ENCODE assay signal across 35 cellular contexts in the genomic region with DNA sequence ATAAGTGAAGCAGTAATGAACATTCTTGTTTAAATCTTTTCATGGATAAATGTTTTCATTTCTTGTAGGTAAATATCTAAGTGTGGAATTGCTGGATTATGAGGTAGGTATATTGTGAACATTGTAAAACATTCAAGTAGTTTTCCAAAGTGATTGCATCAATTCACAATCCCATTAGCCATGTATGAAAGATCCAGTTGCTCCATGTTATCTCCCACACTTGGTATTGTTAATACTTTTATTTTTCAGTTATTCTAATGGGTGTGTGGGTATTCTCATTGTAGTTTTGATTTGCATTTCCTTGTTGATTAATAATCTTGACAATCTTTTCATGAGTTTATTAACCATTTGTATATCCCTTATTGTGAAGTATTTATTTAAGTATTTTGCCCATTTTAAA.
"Had no signal": no experiment of that assay in that cellular context is flagged by ENCODE, and none has a peak within 500 bp of the region (broad histone marks: within the 10 kb centered on the region; RNA-seq: fewer than 3 reads in every experiment).

No MANE protein-coding gene starts in this region.

- H3K4me3 ChIP-seq: MG63 had no signal

- H3K27me3 ChIP-seq: MG63 had no signal

- DNase-seq: Karpas-422, Kasumi-1, MG63, MM.1S, MV-4-11, NCI-H1048, NCI-H1092, NCI-H1092 treated with DMSO at 0.1 percent for 48 hours, NCI-H1105, NCI-H1105 treated with DMSO at 0.1 percent for 48 hours, NCI-H1417, NCI-H1417 treated with DMSO at 0.1 percent for 48 hours, NCI-H1436, NCI-H1436 treated with DMSO at 0.1 percent for 48 hours, NCI-H146, NCI-H1694, NCI-H1694 treated with DMSO at 0.1 percent for 48 hours, NCI-H187, NCI-H187 treated with DMSO at 0.1 percent for 48 hours, NCI-H1930, NCI-H2029, NCI-H2029 treated with DMSO at 0.1 percent for 48 hours, NCI-H2081, NCI-H2081 treated with DMSO at 0.1 percent for 48 hours, NCI-H2107, NCI-H2171, NCI-H2171 treated with DMSO at 0.1 percent for 48 hours, NCI-H2227 treated with DMSO at 0.1 percent for 48 hours, NCI-H226, NCI-H345, NCI-H446, NCI-H446 treated with DMSO at 0.1 percent for 48 hours, NCI-H510A, NCI-H510A treated with DMSO at 0.1 percent for 48 hours, NCI-H524 had no signal

- H3K9me3 ChIP-seq: MG63 had no signal

- H3K36me3 ChIP-seq: MG63 had no signal
